16 cellular contexts compared by ENCODE assay signal in the genomic region with DNA sequence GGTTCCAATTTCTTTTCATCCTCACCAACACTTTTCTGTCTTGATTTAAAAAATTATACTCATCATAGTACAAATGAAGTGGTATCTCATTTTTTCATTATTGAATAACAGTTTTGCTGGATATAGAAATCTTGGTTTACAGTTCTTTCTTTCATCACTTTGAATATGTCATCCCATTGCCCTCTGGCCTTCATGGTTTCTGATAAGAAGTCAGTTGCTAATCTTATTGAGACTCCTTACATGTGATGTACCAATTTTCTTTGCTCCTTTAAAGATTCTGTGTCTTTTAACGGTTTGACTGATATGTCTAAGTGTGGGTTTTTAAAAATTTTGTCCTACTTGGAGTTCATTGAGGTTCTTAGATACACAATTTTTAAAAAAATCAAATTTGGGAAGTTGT. TPM values are rescaled to one million over a fixed set of nuclear protein-coding genes. Genes with fewer than 3 reads are reported as not detected.
"Had no signal": no experiment of that assay in that cellular context is flagged by ENCODE, and none has a peak within 500 bp of the region (broad histone marks: within the 10 kb centered on the region; RNA-seq: fewer than 3 reads in every experiment).

No MANE protein-coding gene starts in this region.

- H2AFZ ChIP-seq: parathyroid adenoma had no signal

- H3K27me3 ChIP-seq: body of pancreas, gastroesophageal sphincter, heart left ventricle, spleen had no signal

- H3K4me1 ChIP-seq: body of pancreas, gastroesophageal sphincter, heart left ventricle, parathyroid adenoma, spleen had no signal

- H3K9ac ChIP-seq: parathyroid adenoma had no signal

- H3K27ac ChIP-seq: body of pancreas, gastroesophageal sphincter, heart left ventricle, parathyroid adenoma, spleen had no signal

- DNase-seq: activated B cell treated with CpG ODN at 0.5 μM for 24 hours; activated CD4-positive, alpha-beta memory T cell treated with anti-CD3 and anti-CD28 coated beads for 36 hours; activated CD4-positive, alpha-beta T cell treated with anti-CD3 and anti-CD28 coated beads for 4 hours; activated CD8-positive, alpha-beta memory T cell treated with anti-CD3 and anti-CD28 coated beads, Interleukin-2, amount 10 ng/mL, durations not matched to agents 7 days and 5 days; body of pancreas; heart left ventricle; kidney; midbrain; spleen; stimulated activated naive CD4-positive, alpha-beta T cell; T-helper 2 cell had no signal

- ATAC-seq: activated CD8-positive, alpha-beta memory T cell treated with anti-CD3 and anti-CD28 coated beads, Interleukin-2, amount 10 ng/mL, durations not matched to agents 7 days and 5 days; body of pancreas; gastroesophageal sphincter; heart left ventricle; left lobe of liver; sciatic nerve had no signal

- H3K4me3 ChIP-seq: body of pancreas, gastroesophageal sphincter, heart left ventricle, spleen had no signal

RNA-seq across cellular contexts. Expression of a gene that starts 35.0 kb away (rescaled TPM):
- total RNA-seq: lung microvascular endothelial cell had no signal
